8 cellular contexts compared by ENCODE assay signal in genomic region chr11:60913793-60914619, GRCh38. TPM values are rescaled to one million over a fixed set of nuclear protein-coding genes. Genes with fewer than 3 reads are reported as not detected.
A peak's percentile ranks its signal among the peaks of the same experiment; 100 is the strongest.
DNase-seq lines count a peak whose midpoint lies in the region; ATAC-seq and TF ChIP-seq lines count a peak whose summit lies in the region.

TMEM109 (plus strand) TSS chr11:60914158; CDS start chr11:60919694, 5,536 bp downstream.

- CTCF ChIA-PET in AG04449 (lab: Yijun Ruan, JAX) = interaction anchor here (0.7 to 5.0 kb wide), 14 partner anchors 10 to 274 kb away, joined by 3 to 40 read pairs (median 4); partner anchors contain the start of gene TMEM132A
- CTCF ChIA-PET in activated B cell treated with CpG ODN at 0.5 μM for 24 hours (lab: Charles Lee) = interaction anchor here (0.6 to 2.8 kb wide), 7 partner anchors 15 to 273 kb away, joined by 3 to 33 read pairs (median 8); no protein-coding TSS in a partner anchor

- H3K27ac Mint-ChIP-seq in activated B cell treated with CpG ODN at 0.5 μM for 24 hours = peak within 1 kb of the TSS; percentile 99

- H3K4me3 ChIP-seq in AG04449 (ENCODE audit: low read depth, low read length) (peak within 1 kb of the TSS; percentile 86), cardiac fibroblast (replicated peaks in 1 of 2; ENCODE audit: low read depth in 2 of 2, low read length in 2 of 2) (peak within 1 kb of the TSS; percentile 86 to 87)

- H3K36me3 Mint-ChIP-seq in activated B cell treated with CpG ODN at 0.5 μM for 24 hours (ENCODE audit: low read depth) = peaks cover 23% of the 10 kb centered on the region

- peak; percentile 51 for DNase-seq in AG04449 (ENCODE audit: low read depth, low spot score)
- peak; percentile 90 for DNase-seq in NCI-H345 (lab: John Stamatoyannopoulos, UW)
- peak; percentile 80 for DNase-seq in activated B cell treated with CpG ODN at 0.5 μM for 24 hours
- peak; percentile 90 to 92 for DNase-seq in cardiac fibroblast (ENCODE audit: low read depth in 2 of 2)
- DNase-seq in inferior parietal cortex (ENCODE audit: extremely low spot score) = peak; percentile 97
- peak; percentile 73 for DNase-seq in smooth muscle cell of the brain vasculature (ENCODE audit: low read depth, low spot score)

- intact Hi-C loops in activated B cell treated with CpG ODN at 0.5 μM for 24 hours (cut with micrococcal nuclease) = loop anchor here (2.0 to 5.0 kb wide), 3 partner anchors 157 to 1638 kb away; partner anchors contain the start of gene CPSF7

- peak within 1 kb of the TSS; percentile 98 for H3K4me3 Mint-ChIP-seq in activated B cell treated with CpG ODN at 0.5 μM for 24 hours

- ATAC-seq in GM18873 (IDR thresholded peaks at IDR 0.05; ENCODE audit: low FRiP score, unreplicated experiment) = peak; percentile 39
- ATAC-seq in HG03175 (IDR thresholded peaks at IDR 0.05; ENCODE audit: unreplicated experiment) = peak; percentile 43
- peak; percentile 54 for ATAC-seq in activated B cell treated with CpG ODN at 0.5 μM for 24 hours (ENCODE audit: low read depth)

- H3K4me1 Mint-ChIP-seq in activated B cell treated with CpG ODN at 0.5 μM for 24 hours = peaks cover 87% of the 10 kb centered on the region

- no peaks in the 10 kb centered on the region for H3K27me3 Mint-ChIP-seq in activated B cell treated with CpG ODN at 0.5 μM for 24 hours

- peaks cover 3% of the 10 kb centered on the region for H3K9me3 Mint-ChIP-seq in activated B cell treated with CpG ODN at 0.5 μM for 24 hours

- POLR2A ChIA-PET in AG04449 (lab: Yijun Ruan, JAX) = interaction anchor here (0.7 kb wide), 1 partner anchor 74 kb away, joined by 3 read pairs; no protein-coding TSS in a partner anchor
- POLR2A ChIA-PET in activated B cell treated with CpG ODN at 0.5 μM for 24 hours (lab: Charles Lee) = interaction anchor here (0.7 to 9.3 kb wide), 15 partner anchors 8 to 457 kb away, joined by 3 to 191 read pairs (median 7); partner anchors contain the start of genes CD6, SLC15A3, TMEM132A and TMEM138

- TF ChIP-seq CTCF in AG04449 (IDR thresholded peaks at IDR 0.05; ENCODE audit: insufficient read depth, low read length, missing control alignments) (no peak), activated B cell treated with CpG ODN at 0.5 μM for 24 hours (IDR thresholded peaks at IDR 0.05) (no peak), cardiac fibroblast (IDR thresholded peaks at IDR 0.05; ENCODE audit: low read depth, low read length) (no peak)

RNA-seq across cellular contexts. Expression of gene TMEM109, which starts in this region (rescaled TPM):
- total RNA-seq in activated B cell treated with CpG ODN at 0.5 μM for 24 hours = 117 and 121 TPM in 2 replicates

Comparison
In these comparisons a context has a peak if more than half of its experiments do, and no peak if none do; other contexts are left out.
1. Peak in every context shown above with its lines: DNase-seq, ATAC-seq and H3K4me3 ChIP-seq.